ENCODE assay signal across 16 cellular contexts in the genomic region with DNA sequence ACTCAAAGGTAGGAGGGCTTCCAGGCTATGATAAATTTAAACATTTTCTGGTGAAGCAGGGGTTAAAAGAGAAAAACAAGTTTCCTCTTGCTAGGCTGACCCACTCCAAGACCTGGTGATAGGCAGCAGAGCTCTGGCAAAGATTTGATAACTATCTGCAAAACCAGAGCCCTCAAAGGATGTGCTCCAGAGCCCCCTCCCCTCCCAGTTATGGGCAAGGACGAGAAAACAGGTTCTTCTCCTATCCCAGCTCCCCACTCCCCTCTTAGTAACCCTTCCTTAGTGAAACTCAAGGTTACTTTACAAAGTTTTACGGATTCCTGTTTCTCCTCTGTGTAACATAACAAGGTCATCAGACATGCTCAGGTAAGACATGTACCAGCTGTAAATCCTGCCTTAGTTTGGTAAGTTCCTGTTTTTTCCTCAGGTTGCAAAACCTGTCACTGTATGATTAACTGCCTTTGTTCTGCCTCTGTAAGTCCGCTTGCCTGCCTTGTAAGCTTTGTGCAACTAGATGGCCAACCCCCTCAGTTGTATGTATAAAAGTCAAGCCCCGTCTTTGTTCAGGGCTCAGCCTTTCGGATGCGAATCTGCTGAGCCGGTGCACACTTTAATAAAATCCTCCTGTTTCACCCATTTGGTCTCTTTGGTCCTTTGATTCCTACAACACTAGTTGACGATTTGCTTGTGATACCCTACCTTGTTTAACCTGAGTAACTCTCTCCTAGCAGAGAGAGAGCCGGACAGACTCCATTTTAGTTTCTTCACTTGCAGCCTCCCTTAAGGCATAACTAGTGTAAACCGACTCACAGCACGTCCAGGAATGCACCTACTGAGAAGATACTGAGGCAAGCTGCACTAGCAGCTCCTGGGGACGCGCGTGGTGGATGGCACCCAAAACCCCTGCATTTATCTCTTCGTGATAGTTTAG. TPM values are rescaled to one million over a fixed set of nuclear protein-coding genes. Genes with fewer than 3 reads are reported as not detected.
A peak's percentile ranks its signal among the peaks of the same experiment; 100 is the strongest.
DNase-seq lines count a peak whose midpoint lies in the region; ATAC-seq, FAIRE-seq and TF ChIP-seq lines count a peak whose summit lies in the region.
"Had no signal": no experiment of that assay in that cellular context is flagged by ENCODE, and none has a peak within 500 bp of the region (broad histone marks: within the 10 kb centered on the region; RNA-seq: fewer than 3 reads in every experiment).

No MANE protein-coding gene starts in this region.

- peak overlapping the region; percentile 51 for H3K4me2 ChIP-seq in HepG2 (ENCODE audit: low read depth, low read length)
- H3K4me2 ChIP-seq in OCI-LY7 (ENCODE audit: low read length) = peak overlapping the region; percentile 67

- H3K36me3 ChIP-seq in HepG2 (replicated peaks in 1 of 2; ENCODE audit: control insufficient read depth in 1 of 2, insufficient read depth in 2 of 2, low read length in 2 of 2) (no peaks in the 10 kb centered on the region), right lobe of liver (no peaks in the 10 kb centered on the region), OCI-LY7 (ENCODE audit: insufficient read depth, low read length) (no peaks in the 10 kb centered on the region)

- no peaks in the 10 kb centered on the region for H4K20me1 ChIP-seq in HepG2 (ENCODE audit: insufficient read depth, low read length)
- H4K20me1 ChIP-seq in OCI-LY7 (ENCODE audit: insufficient read depth, low read length) = no peaks in the 10 kb centered on the region

- H3K27ac Mint-ChIP-seq in type B pancreatic cell = peak overlapping the region; percentile 90

- intact Hi-C loops in HepG2 (cut with micrococcal nuclease; ENCODE audit: unreplicated experiment) = no loop called here
- intact Hi-C loops in right lobe of liver (cut with DNase I) = no loop called here
- intact Hi-C loops in OCI-LY7 (cut with micrococcal nuclease; ENCODE audit: unreplicated experiment) = no loop called here

- CTCF ChIA-PET in HepG2 (lab: Yijun Ruan, JAX; ENCODE audit: low intra/inter-chr PET ratio, low total read pairs) (no interaction called here), OCI-LY7 (lab: Charles Lee; ENCODE audit: unreplicated experiment) (no interaction called here)

- no peak overlapping the region for H3K9ac ChIP-seq in HepG2 (ENCODE audit: insufficient read depth, low read depth, low read length)
- H3K9ac ChIP-seq: parathyroid adenoma had no signal

- H3K9me2 ChIP-seq in OCI-LY7 (ENCODE audit: insufficient read depth, low read length) = no peaks in the 10 kb centered on the region

- peaks cover 25% of the 10 kb centered on the region for H3K4me1 ChIP-seq in HepG2 (ENCODE audit: insufficient read depth, low read length)
- H3K4me1 ChIP-seq in right lobe of liver = no peaks in the 10 kb centered on the region
- H3K4me1 ChIP-seq in OCI-LY7 (ENCODE audit: insufficient read depth, low read length, poor library complexity, severe bottlenecking) = peaks cover 50% of the 10 kb centered on the region
- H3K4me1 ChIP-seq: parathyroid adenoma had no signal

- in situ Hi-C loops in HepG2 (cut with HindIII; ENCODE audit: extremely low pct_ligation_motif_present, low pct_unique_long_range_greater_than_20kb) = no loop called here

- H3K4me1 Mint-ChIP-seq in type B pancreatic cell (ENCODE audit: unreplicated experiment) = peaks cover 23% of the 10 kb centered on the region

- peak; percentile 59 for DNase-seq in HepG2 (ENCODE audit: low spot score)
- DNase-seq in right lobe of liver = no peak
- DNase-seq in OCI-LY7 (ENCODE audit: low spot score) = peak; percentile 93
- DNase-seq in iPS-NIHi11 (ENCODE audit: low spot score) = peak; percentile 4
- DNase-seq in type B pancreatic cell (ENCODE audit: extremely low spot score, unreplicated experiment) = no peak
- DNase-seq in NCI-H748 (lab: John Stamatoyannopoulos, UW; ENCODE audit: unreplicated experiment) = no peak
- DNase-seq in activated CD4-positive, alpha-beta T cell treated with anti-CD3 and anti-CD28 coated beads, Interleukin-2, amount 50 U/mL, for 48 hours = no peak
- DNase-seq: activated CD4-positive, CD25-positive, alpha-beta regulatory T cell; activated T-cell treated with anti-CD3 and anti-CD28 coated beads, Interleukin-2, amount 50 U/mL, for 1 hour; DMS153; effector CD4-positive, alpha-beta T cell had no signal

- H3K9me3 ChIP-seq in HepG2 (ENCODE audit: low read length) (no peaks in the 10 kb centered on the region), right lobe of liver (no peaks in the 10 kb centered on the region), OCI-LY7 (ENCODE audit: low read length) (peaks cover 3% of the 10 kb centered on the region; the same call in 1 of the 2 replicates)

- no peak for FAIRE-seq in HepG2 (lab: Jason Lieb, UNC)

- 27% methylated on average over 15 of the region's 15 CpGs for WGBS in HepG2 (ENCODE audit: low lambda C conversion rate)
- 61% methylated on average over 14 of the region's 15 CpGs for WGBS in right lobe of liver (ENCODE audit: insufficient coverage, low coverage, low lambda C conversion rate, missing lambda C conversion rate)

- H3K4me3 ChIP-seq in HepG2 (replicated peaks in 1 of 3; ENCODE audit: insufficient read depth in 1 of 3, low read depth in 2 of 3, low read length in 3 of 3) = peak overlapping the region in 1 of 3 experiments; percentile 14; a peak in 1 of 6 replicates
- H3K4me3 ChIP-seq in right lobe of liver = no peak overlapping the region
- H3K4me3 ChIP-seq in OCI-LY7 (ENCODE audit: low read depth, low read length, poor library complexity, severe bottlenecking) = peak overlapping the region; percentile 23

- H3K79me2 ChIP-seq in HepG2 (ENCODE audit: insufficient read depth, low read length) = no peaks in the 10 kb centered on the region
- H3K79me2 ChIP-seq in OCI-LY7 (ENCODE audit: insufficient read depth, low read depth, low read length) = no peaks in the 10 kb centered on the region
- H3K79me2 ChIP-seq: parathyroid adenoma had no signal

- no peak for TF ChIP-seq RAD21 in HepG2 (CRISPR knock-in tag; IDR thresholded peaks at IDR 0.05)

- no peak overlapping the region for H3K27ac ChIP-seq in HepG2 (ENCODE audit: extremely low read length, insufficient read depth, low read length)
- no peak overlapping the region for H3K27ac ChIP-seq in right lobe of liver
- peak overlapping the region; percentile 79 for H3K27ac ChIP-seq in OCI-LY7 (ENCODE audit: low read depth, low read length, poor library complexity, severe bottlenecking)
- H3K27ac ChIP-seq: parathyroid adenoma had no signal

- H3K27me3 Mint-ChIP-seq in type B pancreatic cell = peaks cover 9% of the 10 kb centered on the region

- TF ChIP-seq CTCF in HepG2 (CRISPR knock-in tag; IDR thresholded peaks at IDR 0.05) (no peak), right lobe of liver (IDR thresholded peaks at IDR 0.05) (no peak), OCI-LY7 (conservative IDR thresholded peaks at IDR 0.05; ENCODE audit: low read length) (no peak), type B pancreatic cell (conservative IDR thresholded peaks at IDR 0.05) (no peak)

- H3K4me3 Mint-ChIP-seq in type B pancreatic cell = peak overlapping the region; percentile 58

- TF ChIP-seq POLR2A in HepG2 (IDR thresholded peaks at IDR 0.05; ENCODE audit: insufficient read depth in 1 of 2, low read depth in 2 of 2, low read length in 2 of 2) (no peak), right lobe of liver (IDR thresholded peaks at IDR 0.05) (no peak)

- POLR2A ChIA-PET in HepG2 (lab: Yijun Ruan, JAX) = no interaction called here
- POLR2A ChIA-PET in OCI-LY7 (lab: Charles Lee) = interaction anchor here (0.7 to 1.3 kb wide), 2 partner anchors 12 to 38 kb away, joined by 3 read pairs; no protein-coding TSS in a partner anchor

- BruUV-seq in HepG2 (replicated peaks; lab: Mats Ljungman, UMichigan) (no TSS peak), OCI-LY7 (replicated peaks; lab: Mats Ljungman, UMichigan) (no TSS peak)

- H2AFZ ChIP-seq in HepG2 (ENCODE audit: low read length) (no peak overlapping the region), OCI-LY7 (ENCODE audit: low read length) (peak overlapping the region; percentile 82)
- H2AFZ ChIP-seq: parathyroid adenoma had no signal

- H3K9me3 Mint-ChIP-seq in type B pancreatic cell = no peaks in the 10 kb centered on the region

- no peaks in the 10 kb centered on the region for H3K36me3 Mint-ChIP-seq in type B pancreatic cell

- no peak for TF ChIP-seq EP300 in HepG2 (IDR thresholded peaks at IDR 0.05; ENCODE audit: low read depth in 2 of 2, low read length in 2 of 2)
- no peak for TF ChIP-seq EP300 in HepG2 (CRISPR knock-in tag; IDR thresholded peaks at IDR 0.05; ENCODE audit: borderline replicate concordance)

- ATAC-seq in HepG2 = peak; percentile 73
- no peak for ATAC-seq in right lobe of liver
- ATAC-seq in HG03565 (IDR thresholded peaks at IDR 0.05; ENCODE audit: unreplicated experiment) = no peak

- H3K27me3 ChIP-seq in HepG2 (ENCODE audit: control insufficient read depth in 1 of 2, insufficient read depth in 2 of 2, low read length in 2 of 2) (peaks cover 0 to 15% of the 10 kb centered on the region in 2 experiments; a peak in 2 of 5 replicates), right lobe of liver (no peaks in the 10 kb centered on the region)

RNA-seq across cellular contexts. Expression of gene APOBEC3H, which starts 13.9 kb away (rescaled TPM):
- total RNA-seq in HepG2 (2016; rRNA removed; fragmentation: Illumina TruSeq; extraction: Trizol) (0.31 and 1.0 TPM in 2 replicates), right lobe of liver (under 1 TPM in 1 of 6 experiments, not detected in 5; 0.31 TPM), OCI-LY7 (2022) (0.99 and 1.5 TPM in 2 replicates), type B pancreatic cell (ENCODE audit: low replicate concordance) (0.63 and 1.1 TPM in 2 replicates)
- not detected in 2 replicates for total RNA-seq in HepG2 (2016; cell fraction: cytosol; rRNA removed; fragmentation: Illumina TruSeq; extraction: Trizol; ENCODE audit: low read depth)
- total RNA-seq in HepG2 (2016; cell fraction: insoluble cytoplasmic fraction; rRNA removed; fragmentation: Illumina TruSeq; extraction: Trizol) = 0.25 and 0.32 TPM in 2 replicates
- 0.37 and 0.38 TPM in 2 replicates for total RNA-seq in HepG2 (2016; cell fraction: membrane; rRNA removed; fragmentation: Illumina TruSeq; extraction: Trizol)
- total RNA-seq in HepG2 (2016; cell fraction: nucleus; rRNA removed; fragmentation: Illumina TruSeq; extraction: Trizol) = not detected in 2 replicates
- polyA plus RNA-seq in HepG2 (2011; rRNA removed) = 0.18 and 0.20 TPM in 2 replicates
- 0.08 and 0.13 TPM in 2 replicates for polyA plus RNA-seq in HepG2 (2011; cell fraction: cytosol; rRNA removed)
- polyA plus RNA-seq in HepG2 (2011; cell fraction: nucleus; rRNA removed) = not detected in 2 replicates
- polyA plus RNA-seq in HepG2 (2012) = not detected in 2 replicates
- 0.17 TPM in 1 of 2 replicates, not detected in the other for polyA plus RNA-seq in HepG2 (2016; cell fraction: cytosol; fragmentation: Illumina TruSeq; extraction: Trizol; ENCODE audit: low read depth)
- 0.46 and 0.52 TPM in 2 replicates for polyA plus RNA-seq in HepG2 (2016; cell fraction: insoluble cytoplasmic fraction; fragmentation: Illumina TruSeq; extraction: Trizol; ENCODE audit: low read depth)
- polyA plus RNA-seq in HepG2 (2016; cell fraction: membrane; fragmentation: Illumina TruSeq; extraction: Trizol; ENCODE audit: low read depth) = 0.27 and 0.29 TPM in 2 replicates
- polyA plus RNA-seq in HepG2 (2016; cell fraction: nucleus; fragmentation: Illumina TruSeq; extraction: Trizol; ENCODE audit: insufficient read depth, low read depth) = not detected in 2 replicates
- polyA minus RNA-seq in HepG2 (2011; rRNA and poly(A)+ RNA removed; ENCODE audit: low replicate concordance) = 0.16 TPM in 2 replicates
- not detected in 2 replicates for polyA minus RNA-seq in HepG2 (2011; cell fraction: cytosol; rRNA and poly(A)+ RNA removed)
- polyA minus RNA-seq in HepG2 (2011; cell fraction: nucleus; rRNA and poly(A)+ RNA removed) = not detected in 2 replicates
- total RNA-seq in OCI-LY7 (2014; rRNA removed; shearing (Covaris generic)) = 0.15 and 1.2 TPM in 2 replicates
- total RNA-seq: aorta, lower leg skin, NCI-H460 had no signal
- polyA plus RNA-seq: aorta had no signal

RNA-seq across cellular contexts. Expression of gene APOBEC3G, which starts 33.8 kb away (rescaled TPM):
- 2.7 and 3.2 TPM in 2 replicates for total RNA-seq in HepG2 (2016; rRNA removed; fragmentation: Illumina TruSeq; extraction: Trizol)
- 1.5 and 2.0 TPM in 2 replicates for total RNA-seq in HepG2 (2016; cell fraction: cytosol; rRNA removed; fragmentation: Illumina TruSeq; extraction: Trizol; ENCODE audit: low read depth)
- total RNA-seq in HepG2 (2016; cell fraction: insoluble cytoplasmic fraction; rRNA removed; fragmentation: Illumina TruSeq; extraction: Trizol) = 2.0 and 3.4 TPM in 2 replicates
- total RNA-seq in HepG2 (2016; cell fraction: membrane; rRNA removed; fragmentation: Illumina TruSeq; extraction: Trizol) = 2.8 and 3.4 TPM in 2 replicates
- total RNA-seq in HepG2 (2016; cell fraction: nucleus; rRNA removed; fragmentation: Illumina TruSeq; extraction: Trizol) = 2.6 and 3.3 TPM in 2 replicates
- polyA plus RNA-seq in HepG2 (2011; rRNA removed) = 4.1 and 5.7 TPM in 2 replicates
- 3.7 and 4.8 TPM in 2 replicates for polyA plus RNA-seq in HepG2 (2011; cell fraction: cytosol; rRNA removed)
- 4.2 and 5.2 TPM in 2 replicates for polyA plus RNA-seq in HepG2 (2011; cell fraction: nucleus; rRNA removed)
- 2.9 and 3.6 TPM in 2 replicates for polyA plus RNA-seq in HepG2 (2012)
- 0.94 and 1.5 TPM in 2 replicates for polyA plus RNA-seq in HepG2 (2016; cell fraction: cytosol; fragmentation: Illumina TruSeq; extraction: Trizol; ENCODE audit: low read depth)
- 2.4 TPM in 2 replicates for polyA plus RNA-seq in HepG2 (2016; cell fraction: insoluble cytoplasmic fraction; fragmentation: Illumina TruSeq; extraction: Trizol; ENCODE audit: low read depth)
- 1.9 and 2.3 TPM in 2 replicates for polyA plus RNA-seq in HepG2 (2016; cell fraction: membrane; fragmentation: Illumina TruSeq; extraction: Trizol; ENCODE audit: low read depth)
- 3.0 and 4.1 TPM in 2 replicates for polyA plus RNA-seq in HepG2 (2016; cell fraction: nucleus; fragmentation: Illumina TruSeq; extraction: Trizol; ENCODE audit: insufficient read depth, low read depth)
- polyA minus RNA-seq in HepG2 (2011; rRNA and poly(A)+ RNA removed; ENCODE audit: low replicate concordance) = 0.30 and 5.0 TPM in 2 replicates
- polyA minus RNA-seq in HepG2 (2011; cell fraction: cytosol; rRNA and poly(A)+ RNA removed) = 1.5 and 1.9 TPM in 2 replicates
- 4.2 and 7.7 TPM in 2 replicates for polyA minus RNA-seq in HepG2 (2011; cell fraction: nucleus; rRNA and poly(A)+ RNA removed)
- 1 to 10 TPM in 5 of 6 experiments, under 1 TPM in 1; 0.42 to 3.0 (median 2.0) TPM for total RNA-seq in right lobe of liver
- 49.8 and 60.2 TPM in 2 replicates for total RNA-seq in OCI-LY7 (2014; rRNA removed; shearing (Covaris generic))
- 34.4 and 36.7 TPM in 2 replicates for total RNA-seq in OCI-LY7 (2022)
- total RNA-seq in type B pancreatic cell (ENCODE audit: low replicate concordance) = 5.6 and 8.0 TPM in 2 replicates

RNA-seq across cellular contexts. Expression of gene CBX7, which starts 41.6 kb away (rescaled TPM):
- total RNA-seq in HepG2 (2016; rRNA removed; fragmentation: Illumina TruSeq; extraction: Trizol) (0.20 and 0.35 TPM in 2 replicates), right lobe of liver (10 to 100 TPM in 5 of 6 experiments, 1 to 10 TPM in 1; 8.0 to 14.5 (median 12.9) TPM), OCI-LY7 (2022) (19.6 and 31.5 TPM in 2 replicates), type B pancreatic cell (ENCODE audit: low replicate concordance) (4.8 and 5.0 TPM in 2 replicates)
- total RNA-seq in HepG2 (2016; cell fraction: cytosol; rRNA removed; fragmentation: Illumina TruSeq; extraction: Trizol; ENCODE audit: low read depth) = not detected in 2 replicates
- total RNA-seq in HepG2 (2016; cell fraction: insoluble cytoplasmic fraction; rRNA removed; fragmentation: Illumina TruSeq; extraction: Trizol) = 0.27 and 0.30 TPM in 2 replicates
- 0.09 and 0.21 TPM in 2 replicates for total RNA-seq in HepG2 (2016; cell fraction: membrane; rRNA removed; fragmentation: Illumina TruSeq; extraction: Trizol)
- total RNA-seq in HepG2 (2016; cell fraction: nucleus; rRNA removed; fragmentation: Illumina TruSeq; extraction: Trizol) = 0.31 and 1.4 TPM in 2 replicates
- 4.9 and 7.1 TPM in 2 replicates for polyA plus RNA-seq in HepG2 (2011; rRNA removed)
- polyA plus RNA-seq in HepG2 (2011; cell fraction: cytosol; rRNA removed) = 3.6 and 4.4 TPM in 2 replicates
- 22.7 and 23.8 TPM in 2 replicates for polyA plus RNA-seq in HepG2 (2011; cell fraction: nucleus; rRNA removed)
- 5.5 and 5.7 TPM in 2 replicates for polyA plus RNA-seq in HepG2 (2012)
- 0.09 and 0.23 TPM in 2 replicates for polyA plus RNA-seq in HepG2 (2016; cell fraction: cytosol; fragmentation: Illumina TruSeq; extraction: Trizol; ENCODE audit: low read depth)
- polyA plus RNA-seq in HepG2 (2016; cell fraction: insoluble cytoplasmic fraction; fragmentation: Illumina TruSeq; extraction: Trizol; ENCODE audit: low read depth) = 0.35 and 0.53 TPM in 2 replicates
- polyA plus RNA-seq in HepG2 (2016; cell fraction: membrane; fragmentation: Illumina TruSeq; extraction: Trizol; ENCODE audit: low read depth) = 0.08 and 0.19 TPM in 2 replicates
- 1.6 TPM in 2 replicates for polyA plus RNA-seq in HepG2 (2016; cell fraction: nucleus; fragmentation: Illumina TruSeq; extraction: Trizol; ENCODE audit: insufficient read depth, low read depth)
- polyA minus RNA-seq in HepG2 (2011; rRNA and poly(A)+ RNA removed; ENCODE audit: low replicate concordance) = 7.2 and 8.5 TPM in 2 replicates
- polyA minus RNA-seq in HepG2 (2011; cell fraction: cytosol; rRNA and poly(A)+ RNA removed) = 1.2 and 2.1 TPM in 2 replicates
- 6.5 and 7.6 TPM in 2 replicates for polyA minus RNA-seq in HepG2 (2011; cell fraction: nucleus; rRNA and poly(A)+ RNA removed)
- 7.3 and 11.9 TPM in 2 replicates for total RNA-seq in OCI-LY7 (2014; rRNA removed; shearing (Covaris generic))

Comparison
In these comparisons a context has a peak if more than half of its experiments do, and no peak if none do; other contexts are left out.
1. DNase-seq: peak in HepG2 (single experiment), OCI-LY7 (single experiment) and iPS-NIHi11 (single experiment); none in right lobe of liver (0 of 3), type B pancreatic cell (single experiment), NCI-H748 (single experiment) and activated CD4-positive, alpha-beta T cell treated with anti-CD3 and anti-CD28 coated beads, Interleukin-2, amount 50 U/mL, for 48 hours (0 of 2).